In the genomic region with DNA sequence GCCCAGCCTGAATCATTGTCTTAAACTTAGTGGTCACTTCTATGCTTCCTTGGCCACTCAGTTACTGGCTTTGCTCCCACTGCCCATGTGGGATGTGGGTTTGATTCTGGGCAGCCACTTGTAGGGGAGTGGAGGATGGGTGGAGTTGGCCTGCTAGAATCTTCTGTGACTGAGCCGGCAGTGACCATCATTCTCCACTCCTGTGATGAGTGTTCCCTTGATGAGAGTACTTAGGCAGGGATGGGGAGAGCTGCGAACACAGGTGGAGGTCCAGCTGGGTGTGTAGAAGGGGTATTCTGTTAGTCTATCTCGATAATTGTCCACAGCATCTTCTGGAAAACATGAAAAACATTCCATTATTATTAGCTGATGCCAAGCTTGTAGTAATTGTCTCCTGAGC, we compare ENCODE assay signal across 23 cellular contexts. TPM values are rescaled to one million over a fixed set of nuclear protein-coding genes. Genes with fewer than 3 reads are reported as not detected.
"Had no signal": no experiment of that assay in that cellular context is flagged by ENCODE, and none has a peak within 500 bp of the region (broad histone marks: within the 10 kb centered on the region; RNA-seq: fewer than 3 reads in every experiment).

No MANE protein-coding gene starts in this region.

- H3K4me3 ChIP-seq: adrenal gland, Peyer's patch had no signal

- H3K27me3 Mint-ChIP-seq: activated CD8-positive, alpha-beta memory T cell treated with anti-CD3 and anti-CD28 coated beads, Interleukin-2, amount 10 ng/mL, durations not matched to agents 7 days and 5 days had no signal

- H3K27ac Mint-ChIP-seq: activated CD8-positive, alpha-beta memory T cell treated with anti-CD3 and anti-CD28 coated beads, Interleukin-2, amount 10 ng/mL, durations not matched to agents 7 days and 5 days; activated naive CD8-positive, alpha-beta T cell had no signal

- H3K4me2 ChIP-seq: KMS-11 had no signal

- H3K4me3 Mint-ChIP-seq: activated CD8-positive, alpha-beta memory T cell treated with anti-CD3 and anti-CD28 coated beads, Interleukin-2, amount 10 ng/mL, durations not matched to agents 7 days and 5 days; activated naive CD8-positive, alpha-beta T cell had no signal

- H3K27me3 ChIP-seq: adrenal gland, Peyer's patch had no signal

- H3K36me3 Mint-ChIP-seq: activated naive CD8-positive, alpha-beta T cell had no signal

- H3K9me3 ChIP-seq: adrenal gland, Peyer's patch had no signal

- H3K4me1 ChIP-seq: adrenal gland, Peyer's patch had no signal

- DNase-seq: activated CD4-positive, alpha-beta T cell treated with anti-CD3 and anti-CD28 coated beads, Interleukin-2, amount 50 U/mL, for 1 hour; activated CD4-positive, CD25-positive, alpha-beta regulatory T cell; activated CD8-positive, alpha-beta memory T cell treated with anti-CD3 and anti-CD28 coated beads, Interleukin-2, amount 10 ng/mL, durations not matched to agents 7 days and 5 days; activated effector memory CD4-positive, alpha-beta T cell treated with Interleukin-2 at 50 U/mL for 16 hours; activated naive CD4-positive, alpha-beta T cell; adrenal gland; anterior cingulate cortex; cerebellar nuclear complex; NCI-H1092; NCI-H1417; NCI-H1694 treated with DMSO at 0.1 percent for 48 hours; NCI-H2029 treated with DMSO at 0.1 percent for 48 hours; NCI-H345; NCI-H510A; NCI-H526 treated with DMSO at 0.1 percent for 48 hours; NCI-H82; Peyer's patch; SHP77 treated with DMSO at 0.1 percent for 48 hours; T1000 had no signal

- H3K27ac ChIP-seq: adrenal gland, KMS-11, Peyer's patch, VCaP had no signal

- H3K36me3 ChIP-seq: adrenal gland, Peyer's patch had no signal

RNA-seq across cellular contexts. Expression of a gene that starts 8.0 kb away (rescaled TPM):
- total RNA-seq: MCF 10A had no signal
